In the genomic region with DNA sequence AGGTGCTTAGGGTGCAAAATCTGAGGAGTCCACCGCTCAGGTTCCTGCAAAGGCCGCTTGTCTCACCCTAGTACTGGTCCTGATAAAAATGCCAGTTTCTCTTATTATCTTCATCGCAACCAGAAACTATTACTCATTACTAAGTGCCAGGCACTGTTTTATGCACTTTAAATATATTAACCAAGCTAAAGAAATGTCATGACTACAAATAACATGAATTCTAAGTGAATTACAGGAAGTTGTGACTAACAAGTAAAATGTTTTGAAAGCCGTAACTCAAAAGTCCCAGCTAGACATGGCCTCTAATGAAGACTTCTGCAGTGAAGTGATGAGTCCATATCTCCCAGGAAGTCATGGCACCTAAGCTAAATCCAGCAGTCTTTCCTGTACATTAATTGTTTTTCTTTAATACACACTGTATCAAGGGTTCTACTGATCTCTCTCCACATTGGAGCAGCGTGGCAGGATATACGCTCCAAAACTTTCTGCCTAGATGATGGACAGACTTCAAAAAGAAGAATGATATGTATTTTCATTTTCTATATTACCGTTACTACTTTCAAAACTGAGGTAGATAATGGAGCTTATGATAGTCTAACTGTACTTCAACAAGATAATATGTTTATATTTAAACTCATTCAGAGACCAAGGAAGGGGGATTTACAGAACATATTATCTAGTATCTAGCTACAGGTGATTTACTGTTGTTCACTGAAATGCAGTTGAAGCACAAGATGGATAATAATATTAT, we compare ENCODE assay signal across 18 cellular contexts.
DNase-seq lines count a peak whose midpoint lies in the region; ATAC-seq, FAIRE-seq and TF ChIP-seq lines count a peak whose summit lies in the region.
"Had no signal": no experiment of that assay in that cellular context is flagged by ENCODE, and none has a peak within 500 bp of the region (broad histone marks: within the 10 kb centered on the region; RNA-seq: fewer than 3 reads in every experiment).

No MANE protein-coding gene starts in this region.

- no peaks in the 10 kb centered on the region for H3K36me3 Mint-ChIP-seq in astrocyte (ENCODE audit: low read depth, unreplicated experiment)
- H3K36me3 Mint-ChIP-seq: activated naive CD8-positive, alpha-beta T cell treated with anti-CD3 and anti-CD28 coated beads, Interleukin-2, amount 10 ng/mL, durations not matched to agents 7 days and 5 days; CD8-positive, alpha-beta T cell; T-cell; WTC11 had no signal

- H3K27me3 Mint-ChIP-seq in astrocyte (ENCODE audit: low read depth, unreplicated experiment) = no peaks in the 10 kb centered on the region

- no peak overlapping the region for H3K4me3 Mint-ChIP-seq in astrocyte (ENCODE audit: unreplicated experiment)
- H3K4me3 Mint-ChIP-seq: activated naive CD8-positive, alpha-beta T cell treated with anti-CD3 and anti-CD28 coated beads, Interleukin-2, amount 10 ng/mL, durations not matched to agents 7 days and 5 days; CD8-positive, alpha-beta T cell; T-cell; WTC11 had no signal

- DNase-seq in astrocyte (ENCODE audit: low read depth) (peak; percentile 12), osteoblast (ENCODE audit: insufficient read length, low spot score, missing footprints) (no peak), tibial nerve (ENCODE audit: low spot score in 2 of 2) (no peak)
- DNase-seq: activated naive CD8-positive, alpha-beta T cell treated with anti-CD3 and anti-CD28 coated beads, Interleukin-2, amount 10 ng/mL, durations not matched to agents 7 days and 5 days; CD8-positive, alpha-beta T cell; cerebellar nuclear complex; head of caudate nucleus; NCI-H2107; ovary; RPMI8226; spleen; T-cell had no signal

- H3K79me2 ChIP-seq in DOHH2 (ENCODE audit: control insufficient read depth, low read length) (no peaks in the 10 kb centered on the region), astrocyte (ENCODE audit: insufficient read depth, low read length) (no peaks in the 10 kb centered on the region), osteoblast (ENCODE audit: insufficient read depth, low read length) (no peaks in the 10 kb centered on the region)

- H3K4me2 ChIP-seq in DOHH2 (ENCODE audit: low read length) (peak overlapping the region; percentile 25; the same call in 1 of the 2 replicates), astrocyte (ENCODE audit: low read length) (no peak overlapping the region), osteoblast (ENCODE audit: insufficient read depth, low read length) (peak overlapping the region; percentile 17)

- peaks cover 19% of the 10 kb centered on the region for H3K4me1 ChIP-seq in DOHH2 (ENCODE audit: control insufficient read depth, low read length)
- peaks cover 9% of the 10 kb centered on the region for H3K4me1 ChIP-seq in astrocyte (ENCODE audit: insufficient read depth, low read length)
- H3K4me1 ChIP-seq in osteoblast (ENCODE audit: insufficient read depth, low read length) = peaks cover 16% of the 10 kb centered on the region
- H3K4me1 ChIP-seq in tibial nerve = peaks cover 0 to 12% (median 0%) of the 10 kb centered on the region in 4 donors

- H3K9me3 Mint-ChIP-seq in astrocyte (ENCODE audit: unreplicated experiment) = no peaks in the 10 kb centered on the region
- H3K9me3 Mint-ChIP-seq: activated naive CD8-positive, alpha-beta T cell treated with anti-CD3 and anti-CD28 coated beads, Interleukin-2, amount 10 ng/mL, durations not matched to agents 7 days and 5 days; CD8-positive, alpha-beta T cell; T-cell; WTC11 had no signal

- WGBS in tibial nerve, 2 donors = 93 to 94% methylated on average over 7 of the region's 7 CpGs

- H3K27ac ChIP-seq in DOHH2 (ENCODE audit: low read depth, low read length) (no peak overlapping the region), astrocyte (ENCODE audit: low read depth, low read length) (no peak overlapping the region), osteoblast (ENCODE audit: low read depth, low read length) (no peak overlapping the region), tibial nerve (no peak overlapping the region)
- H3K27ac ChIP-seq: ovary, spleen had no signal

- FAIRE-seq in astrocyte (lab: Jason Lieb, UNC) = no peak
- FAIRE-seq: HepG2 had no signal

- H3K9ac ChIP-seq in astrocyte (ENCODE audit: low read length) = no peak overlapping the region

- TF ChIP-seq EP300 in tibial nerve (IDR thresholded peaks at IDR 0.05) = no peak

- TF ChIP-seq CTCF in DOHH2 (IDR thresholded peaks at IDR 0.05; ENCODE audit: low read depth, low read length, poor library complexity, severe bottlenecking) (no peak), astrocyte (IDR thresholded peaks at IDR 0.05; ENCODE audit: insufficient read depth, low read depth, low read length) (no peak), osteoblast (IDR thresholded peaks at IDR 0.05; ENCODE audit: extremely low read depth, low read depth, low read length) (no peak), tibial nerve (IDR thresholded peaks at IDR 0.05) (no peak)

- no peaks in the 10 kb centered on the region for H3F3A ChIP-seq in DOHH2 (ENCODE audit: control insufficient read depth, insufficient read depth)

- H3K9me3 ChIP-seq in DOHH2 (ENCODE audit: control insufficient read depth, insufficient read depth, low read length) (no peaks in the 10 kb centered on the region), astrocyte (ENCODE audit: insufficient read depth, low read depth, low read length) (no peaks in the 10 kb centered on the region), osteoblast (ENCODE audit: low read depth, low read length) (no peaks in the 10 kb centered on the region), tibial nerve (no peaks in the 10 kb centered on the region)
- H3K9me3 ChIP-seq: ovary, spleen had no signal

- no peak overlapping the region for H2AFZ ChIP-seq in astrocyte (ENCODE audit: low read depth, low read length)
- peak overlapping the region; percentile 39 for H2AFZ ChIP-seq in osteoblast (ENCODE audit: low read length)

- H3K27me3 ChIP-seq in DOHH2 (ENCODE audit: control insufficient read depth, low read length) = no peaks in the 10 kb centered on the region
- H3K27me3 ChIP-seq in astrocyte (ENCODE audit: insufficient read depth, low read length) = no peaks in the 10 kb centered on the region
- H3K27me3 ChIP-seq in osteoblast (ENCODE audit: insufficient read depth, low read length) = no peaks in the 10 kb centered on the region
- H3K27me3 ChIP-seq in tibial nerve = peaks cover 0 to 4% of the 10 kb centered on the region in 2 donors
- H3K27me3 ChIP-seq: ovary had no signal

- no peak overlapping the region for H3K27ac Mint-ChIP-seq in astrocyte (ENCODE audit: unreplicated experiment)
- H3K27ac Mint-ChIP-seq: activated naive CD8-positive, alpha-beta T cell treated with anti-CD3 and anti-CD28 coated beads, Interleukin-2, amount 10 ng/mL, durations not matched to agents 7 days and 5 days; CD8-positive, alpha-beta T cell; T-cell; WTC11 had no signal

- no peak for TF ChIP-seq POLR2A in tibial nerve (IDR thresholded peaks at IDR 0.05)

- peaks cover 17% of the 10 kb centered on the region for H3K4me1 Mint-ChIP-seq in astrocyte (ENCODE audit: low read depth, unreplicated experiment)
- H3K4me1 Mint-ChIP-seq: WTC11 had no signal

- no peaks in the 10 kb centered on the region for H3K9me2 ChIP-seq in DOHH2 (replicated peaks; ENCODE audit: control insufficient read depth, low read length)

- H4K20me1 ChIP-seq in DOHH2 (ENCODE audit: control insufficient read depth, insufficient read depth, low read depth, low read length) (no peaks in the 10 kb centered on the region), astrocyte (ENCODE audit: insufficient read depth, low read length) (no peaks in the 10 kb centered on the region), osteoblast (ENCODE audit: insufficient read depth, low read length) (no peaks in the 10 kb centered on the region)

- H3K4me3 ChIP-seq in DOHH2 (ENCODE audit: low read length) (no peak overlapping the region; the same call in 1 of the 2 replicates), astrocyte (ENCODE audit: insufficient read depth, low read depth, low read length) (no peak overlapping the region), osteoblast (ENCODE audit: insufficient read depth, low read length) (no peak overlapping the region), tibial nerve (no peak overlapping the region)
- H3K4me3 ChIP-seq: ovary had no signal

- H3K36me3 ChIP-seq in DOHH2 (ENCODE audit: control insufficient read depth, low read length) (no peaks in the 10 kb centered on the region), astrocyte (ENCODE audit: insufficient read depth, low read length) (no peaks in the 10 kb centered on the region), osteoblast (ENCODE audit: insufficient read depth, low read length) (no peaks in the 10 kb centered on the region), tibial nerve (no peaks in the 10 kb centered on the region)
- H3K36me3 ChIP-seq: ovary, spleen had no signal

- ATAC-seq in GM19351 (IDR thresholded peaks at IDR 0.05; ENCODE audit: unreplicated experiment) (peak; percentile 34), GM19463 (IDR thresholded peaks at IDR 0.05; ENCODE audit: unreplicated experiment) (no peak), GM21360 (IDR thresholded peaks at IDR 0.05; ENCODE audit: unreplicated experiment) (no peak)
- ATAC-seq: CD8-positive, alpha-beta T cell; HepG2; T-cell; WTC11 had no signal
